25 cellular contexts compared by ENCODE assay signal in the genomic region with DNA sequence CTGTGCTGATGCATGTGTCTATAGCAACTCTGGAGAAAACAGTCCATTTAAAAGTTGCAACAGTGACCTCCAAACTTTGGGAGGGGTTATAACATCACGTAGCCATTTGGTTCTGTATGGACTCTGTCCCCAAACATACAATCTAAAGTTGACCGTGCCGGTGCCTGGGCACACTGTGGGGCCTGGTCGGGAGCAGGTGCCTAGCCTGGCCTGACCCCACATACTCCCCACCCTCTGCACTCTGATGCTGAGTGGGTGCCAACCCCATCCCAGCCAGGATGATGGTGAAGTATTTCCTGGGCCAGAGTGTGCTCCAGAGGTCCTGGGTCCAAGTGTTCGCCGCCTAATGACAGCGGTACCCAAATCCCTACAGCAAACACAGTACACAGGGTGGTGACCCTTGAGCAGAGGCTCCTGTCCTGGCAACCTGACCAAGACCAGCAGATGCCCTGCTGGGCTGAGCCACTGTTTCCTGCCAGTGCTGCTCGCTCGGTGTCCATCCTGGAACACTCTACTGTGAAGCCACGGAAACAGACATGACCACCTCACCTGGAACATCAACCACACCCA. TPM values are rescaled to one million over a fixed set of nuclear protein-coding genes. Genes with fewer than 3 reads are reported as not detected.
"Had no signal": no experiment of that assay in that cellular context is flagged by ENCODE, and none has a peak within 500 bp of the region (broad histone marks: within the 10 kb centered on the region; RNA-seq: fewer than 3 reads in every experiment).

No MANE protein-coding gene starts in this region.

- H3K36me3 Mint-ChIP-seq: IgD-negative memory B cell had no signal

- ATAC-seq: K562 had no signal

- H3K4me1 ChIP-seq: SJSA1 had no signal

- H3K4me3 Mint-ChIP-seq: IgD-negative memory B cell had no signal

- H3K27ac Mint-ChIP-seq: IgD-negative memory B cell had no signal

- H3K27ac ChIP-seq: KMS-11, SJSA1, SK-N-MC had no signal

- H3K9me3 ChIP-seq: SJSA1 had no signal

- FAIRE-seq: K562, RCC 7860 had no signal

- H3K9me3 Mint-ChIP-seq: IgD-negative memory B cell had no signal

- DNase-seq: Kasumi-1, MM.1S, NCI-H1092 treated with DMSO at 0.1 percent for 48 hours, NCI-H1436, NCI-H187, NCI-H2029, NCI-H2081 treated with DMSO at 0.1 percent for 48 hours, NCI-H2171, NCI-H226, NCI-H446, NCI-H510A, NCI-H524 treated with DMSO at 0.1 percent for 48 hours, NCI-H69, NCI-H774, Right ventricle myocardium superior, RPMI8226, SIG-M5 had no signal

- H3K36me3 ChIP-seq: SJSA1 had no signal

- H3K4me3 ChIP-seq: K562, SJSA1, SK-N-MC had no signal

- H3K9ac ChIP-seq: KMS-11 had no signal

RNA-seq across cellular contexts. Expression of a gene that starts 46.3 kb away (rescaled TPM):
- total RNA-seq: HT1080, K562, M059J, SJSA1 had no signal
- polyA plus RNA-seq: IgD-negative memory B cell, K562 had no signal

RNA-seq across cellular contexts. Expression of a gene that starts 52.6 kb away (rescaled TPM):
- total RNA-seq: HT1080, K562, M059J, SJSA1 had no signal
- polyA plus RNA-seq: IgD-negative memory B cell, K562 had no signal
